ENCODE assay signal across 8 cellular contexts in genomic region chr21:46226920-46227599, GRCh38. TPM values are rescaled to one million over a fixed set of nuclear protein-coding genes. Genes with fewer than 3 reads are reported as not detected.
DNase-seq lines count a peak whose midpoint lies in the region; ATAC-seq, FAIRE-seq and TF ChIP-seq lines count a peak whose summit lies in the region.

No MANE protein-coding gene starts in this region.

- peaks cover 13% of the 10 kb centered on the region; the same call in 1 of the 2 replicates for H3K4me1 ChIP-seq in HUES48 (ENCODE audit: control insufficient read depth, insufficient read depth, low read length)
- peaks cover 15 to 16% of the 10 kb centered on the region in 2 donors for H3K4me1 ChIP-seq in ascending aorta
- peaks cover 30 to 31% of the 10 kb centered on the region in 2 donors for H3K4me1 ChIP-seq in thoracic aorta (ENCODE audit: control insufficient read depth in 1 of 2, low read depth in 2 of 2)

- TF ChIP-seq CTCF in ascending aorta (IDR thresholded peaks at IDR 0.05): no peak
- no peak for TF ChIP-seq CTCF in thoracic aorta (IDR thresholded peaks at IDR 0.05)

- peaks cover 24% of the 10 kb centered on the region for H3K9me3 ChIP-seq in HUES48 (ENCODE audit: control insufficient read depth, insufficient read depth, low read length)
- no peaks in the 10 kb centered on the region for H3K9me3 ChIP-seq in ascending aorta
- no peaks in the 10 kb centered on the region for H3K9me3 ChIP-seq in thoracic aorta

- ATAC-seq in thoracic aorta (ENCODE audit: insufficient number of reproducible peaks, low FRiP score, low read depth): no peak

- H3K27ac ChIP-seq in HUES48 (ENCODE audit: low read depth, low read length) (no peak overlapping the region), ascending aorta (peak overlapping the region; percentile 81 to 88), thoracic aorta (peak overlapping the region; percentile 30 to 91)

- intact Hi-C loops in ascending aorta (cut with DNase I): loop anchor here (5.0 kb wide), 2 partner anchors 230 to 270 kb away; partner anchors contain the start of gene DIP2A

- H3K36me3 ChIP-seq in HUES48 (ENCODE audit: control insufficient read depth, insufficient read depth, low read length) (peaks cover 33% of the 10 kb centered on the region), ascending aorta (peaks cover 0 to 9% of the 10 kb centered on the region in 2 donors), thoracic aorta (no peaks in the 10 kb centered on the region)

- H3K27me3 ChIP-seq in HUES48 (ENCODE audit: control insufficient read depth, insufficient read depth, low read length) (peaks cover 4% of the 10 kb centered on the region; the same call in 1 of the 2 replicates), ascending aorta (no peaks in the 10 kb centered on the region), thoracic aorta (replicated peaks; ENCODE audit: insufficient read depth) (no peaks in the 10 kb centered on the region)

- no peak overlapping the region for H3K9ac ChIP-seq in HUES48 (ENCODE audit: low read depth, low read length)

- DNase-seq in D341Med (ENCODE audit: low spot score) (peak; percentile 4), ascending aorta (ENCODE audit: low spot score in 2 of 2) (no peak), kidney tubule cell (ENCODE audit: low spot score) (peak; percentile 40), thoracic aorta (ENCODE audit: low spot score) (no peak), GM19240 (ENCODE audit: insufficient read length, low spot score) (no peak), NCI-H1694 treated with DMSO at 0.1 percent for 48 hours (lab: John Stamatoyannopoulos, UW) (no peak), HTR-8/SVneo (ENCODE audit: insufficient read length, low spot score) (no peak)

- no peak for FAIRE-seq in HTR-8/SVneo (lab: Jason Lieb, UNC)

- H3K4me3 ChIP-seq in HUES48 (ENCODE audit: low read depth, low read length): peak overlapping the region; percentile 92
- H3K4me3 ChIP-seq in ascending aorta: peak overlapping the region; percentile 65 to 79
- peak overlapping the region; percentile 98 for H3K4me3 ChIP-seq in thoracic aorta

RNA-seq across cellular contexts. Expression of gene LSS, which starts 1.5 kb away (rescaled TPM):
- total RNA-seq in ascending aorta: 49.4 TPM
- 100 to 1,000 TPM in 1 of 2 donors, 10 to 100 TPM in 1; 78.1 to 109 TPM for total RNA-seq in thoracic aorta

RNA-seq across cellular contexts. Expression of gene SPATC1L, which starts 42.8 kb away (rescaled TPM):
- total RNA-seq in ascending aorta (37.4 TPM), thoracic aorta (1 to 10 TPM; 3.2 to 7.9 TPM)

RNA-seq across cellular contexts. Expression of gene MCM3AP, which starts 58.4 kb away (rescaled TPM):
- 121 TPM for total RNA-seq in ascending aorta
- total RNA-seq in thoracic aorta: 100 to 1,000 TPM in 1 of 2 donors, 10 to 100 TPM in 1; 84.3 to 101 TPM

RNA-seq across cellular contexts. Expression of gene YBEY, which starts 59.1 kb away (rescaled TPM):
- total RNA-seq in ascending aorta: 0.53 TPM
- total RNA-seq in thoracic aorta: 10 to 100 TPM in 1 of 2 donors, 1 to 10 TPM in 1; 5.1 to 11.9 TPM

Comparison
In these comparisons a context has a peak if more than half of its experiments do, and no peak if none do; other contexts are left out.
1. DNase-seq: peak in D341Med (single experiment) and kidney tubule cell (single experiment); none in ascending aorta (0 of 2), thoracic aorta (single experiment), GM19240 (single experiment), NCI-H1694 treated with DMSO at 0.1 percent for 48 hours (single experiment) and HTR-8/SVneo (single experiment).
2. Peak in every context shown above with its lines, with median percentiles within 50 percentile points of each other: H3K4me3 ChIP-seq.